Comparison of ENCODE assay signal across 23 cellular contexts in genomic region chr3:134608957-134609525, GRCh38. TPM values are rescaled to one million over a fixed set of nuclear protein-coding genes. Genes with fewer than 3 reads are reported as not detected.
"Had no signal": no experiment of that assay in that cellular context is flagged by ENCODE, and none has a peak within 500 bp of the region (broad histone marks: within the 10 kb centered on the region; RNA-seq: fewer than 3 reads in every experiment).

No MANE protein-coding gene starts in this region.

- H3K27ac ChIP-seq: breast epithelium, KMS-11 had no signal

- H3K4me1 Mint-ChIP-seq: WTC11 had no signal

- H3K36me3 ChIP-seq: breast epithelium had no signal

- H3K27ac Mint-ChIP-seq: activated CD8-positive, alpha-beta T cell treated with anti-CD3 and anti-CD28 coated beads, Interleukin-2, amount 10 ng/mL, durations not matched to agents 7 days and 5 days; activated T-helper 2 cell treated with anti-CD3 and anti-CD28 coated beads, Interferon-gamma antibody, Interleukin-2, Interleukin-4, amounts not matched to agents 10 μg/mL and 5 μg/mL and 100 μg/mL, durations not matched to agents 14 hours and 24 hours and 36 hours; T-helper 17 cell; WTC11 had no signal

- H3K9me3 ChIP-seq: breast epithelium had no signal

- H3K36me3 Mint-ChIP-seq: WTC11 had no signal

- DNase-seq: activated CD4-positive, alpha-beta T cell treated with anti-CD3 and anti-CD28 coated beads for 48 hours; activated CD4-positive, alpha-beta T cell treated with anti-CD3 and anti-CD28 coated beads, Interleukin-2, amount 50 U/mL, for 4 hours; activated CD4-positive, CD25-positive, alpha-beta regulatory T cell treated with anti-CD3 and anti-CD28 coated beads, Interleukin-2, amount 50 U/mL, for 72 hours; activated CD8-positive, alpha-beta T cell treated with anti-CD3 and anti-CD28 coated beads, Interleukin-2, amount 10 ng/mL, durations not matched to agents 7 days and 5 days; activated gamma-delta T cell treated with Interleukin-2 at 50 U/mL for 16 hours; activated naive CD4-positive, alpha-beta T cell treated with anti-CD3 and anti-CD28 coated beads, Interleukin-2, amount 50 U/mL, for 16 hours; activated T-cell treated with anti-CD3 and anti-CD28 coated beads, Interleukin-2, amount 50 U/mL, for 48 hours; aorta; NCI-H1092; NCI-H1694; NCI-H510A; NCI-H526 treated with DMSO at 0.1 percent for 48 hours; NCI-H82; SIG-M5; T-helper 17 cell; T-helper 9 cell had no signal

- ATAC-seq: activated CD8-positive, alpha-beta T cell treated with anti-CD3 and anti-CD28 coated beads, Interleukin-2, amount 10 ng/mL, durations not matched to agents 7 days and 5 days; T-helper 17 cell; WTC11 had no signal

- H3K4me3 Mint-ChIP-seq: activated CD8-positive, alpha-beta T cell treated with anti-CD3 and anti-CD28 coated beads, Interleukin-2, amount 10 ng/mL, durations not matched to agents 7 days and 5 days; T-helper 17 cell; WTC11 had no signal

- H3K4me2 ChIP-seq: KMS-11 had no signal

- H3K4me3 ChIP-seq: breast epithelium had no signal

- H3K9ac ChIP-seq: KMS-11 had no signal

- H3K27me3 ChIP-seq: breast epithelium had no signal

- H3K9me3 Mint-ChIP-seq: activated T-helper 2 cell treated with anti-CD3 and anti-CD28 coated beads, Interferon-gamma antibody, Interleukin-2, Interleukin-4, amounts not matched to agents 10 μg/mL and 5 μg/mL and 100 μg/mL, durations not matched to agents 14 hours and 24 hours and 36 hours; WTC11 had no signal

RNA-seq across cellular contexts. Expression of gene KY, which starts 41.8 kb away (rescaled TPM):
- total RNA-seq: activated CD8-positive, alpha-beta T cell treated with anti-CD3 and anti-CD28 coated beads, Interleukin-2, amount 10 ng/mL, durations not matched to agents 7 days and 5 days; activated T-helper 2 cell treated with anti-CD3 and anti-CD28 coated beads, Interferon-gamma antibody, Interleukin-2, Interleukin-4, amounts not matched to agents 10 μg/mL and 5 μg/mL and 100 μg/mL, durations not matched to agents 14 hours and 24 hours and 36 hours; MCF 10A; OCI-LY7; RPMI7951; T-helper 17 cell; WTC11 had no signal
